Comparison of ENCODE assay signal across 8 cellular contexts in genomic region chr1:19209439-19209989, GRCh38. TPM values are rescaled to one million over a fixed set of nuclear protein-coding genes. Genes with fewer than 3 reads are reported as not detected.
A peak's percentile ranks its signal among the peaks of the same experiment; 100 is the strongest.
DNase-seq lines count a peak whose midpoint lies in the region; ATAC-seq and TF ChIP-seq lines count a peak whose summit lies in the region.

No MANE protein-coding gene starts in this region.

- in situ Hi-C loops in Caki2 (cut with HindIII; ENCODE audit: low pct_unique_long_range_greater_than_20kb, low sequenced_read_pairs) = no loop called here

- H3K36me3 Mint-ChIP-seq in endodermal cell (ENCODE audit: low read depth) = peaks cover 9% of the 10 kb centered on the region

- H3K27me3 Mint-ChIP-seq in endodermal cell (ENCODE audit: insufficient read depth) = no peaks in the 10 kb centered on the region

- H3K4me1 ChIP-seq in endodermal cell (ENCODE audit: control insufficient read depth, insufficient read depth, low read length) = peaks cover 5% of the 10 kb centered on the region

- peak overlapping the region; percentile 96 for H3K27ac Mint-ChIP-seq in endodermal cell

- ATAC-seq in GM19455 (IDR thresholded peaks at IDR 0.05; ENCODE audit: unreplicated experiment) (peak; percentile 34), HG03565 (IDR thresholded peaks at IDR 0.05; ENCODE audit: unreplicated experiment) (peak; percentile 27)

- TF ChIP-seq CTCF in WI38 (IDR thresholded peaks at IDR 0.05; ENCODE audit: low read depth, low read length) (no peak), endodermal cell (conservative IDR thresholded peaks at IDR 0.05) (no peak)

- peaks cover 36% of the 10 kb centered on the region for H3K36me3 ChIP-seq in endodermal cell (ENCODE audit: control insufficient read depth, insufficient read depth, low read length)

- H3K27me3 ChIP-seq in endodermal cell (ENCODE audit: control insufficient read depth, insufficient read depth, low read length, poor library complexity, severe bottlenecking) = no peaks in the 10 kb centered on the region

- no peaks in the 10 kb centered on the region for H3K9me3 Mint-ChIP-seq in endodermal cell

- H3K9ac ChIP-seq in endodermal cell (ENCODE audit: extremely low read depth, low read length, poor library complexity, severe bottlenecking) = peak overlapping the region; percentile 94

- H3K4me1 Mint-ChIP-seq in endodermal cell = peaks cover 24% of the 10 kb centered on the region

- DNase-seq in Caki2 (ENCODE audit: low read depth) (peak; percentile 61), endodermal cell (no peak), midbrain (lab: John Stamatoyannopoulos, UW) (peak; percentile 21), NCI-H2196 (lab: John Stamatoyannopoulos, UW; ENCODE audit: unreplicated experiment) (no peak)
- DNase-seq in stimulated activated CD8-positive, alpha-beta memory T cell treated with anti-CD3 and anti-CD28 coated beads, Interleukin-7, amount 100 ng/mL, for 48 hours (ENCODE audit: extremely low read depth in 1 of 2, low read depth in 1 of 2) = peak; percentile 38 to 65

- peak overlapping the region; percentile 90 for H3K27ac ChIP-seq in endodermal cell (ENCODE audit: low read depth, low read length)

- 0 to 2% methylated on average over 19 to 27 of the region's 28 CpGs for WGBS in endodermal cell (ENCODE audit: insufficient coverage in 1 of 2, insufficient read length in 1 of 2), 2 experiments

- peak overlapping the region; percentile 90 for H3K4me3 Mint-ChIP-seq in endodermal cell

- H3K9me3 ChIP-seq in endodermal cell (ENCODE audit: control insufficient read depth, low read length) = no peaks in the 10 kb centered on the region

- peak overlapping the region; percentile 94 for H3K4me3 ChIP-seq in WI38 (ENCODE audit: low read depth, low read length)
- peak overlapping the region; percentile 95 for H3K4me3 ChIP-seq in endodermal cell (ENCODE audit: low read length)

RNA-seq across cellular contexts. Expression of gene UBR4, which starts 0.6 kb away (rescaled TPM):
- total RNA-seq in Caki2 (2014; rRNA removed; shearing (Covaris generic); ENCODE audit: low replicate concordance) = 36.5 and 38.8 TPM in 2 replicates
- 100 to 1,000 TPM; 148 to 151 TPM for total RNA-seq in endodermal cell
- 97.7 TPM for polyA plus RNA-seq in endodermal cell (2013, experiment 1 of 2)
- polyA plus RNA-seq in endodermal cell (2013, experiment 2 of 2) = 88.6 TPM

RNA-seq across cellular contexts. Expression of gene EMC1, which starts 41.8 kb away (rescaled TPM):
- 34.8 and 36.4 TPM in 2 replicates for total RNA-seq in Caki2 (2014; rRNA removed; shearing (Covaris generic); ENCODE audit: low replicate concordance)
- 10 to 100 TPM; 59.0 to 67.5 TPM for total RNA-seq in endodermal cell
- 45.9 TPM for polyA plus RNA-seq in endodermal cell (2013, experiment 1 of 2)
- 38.7 TPM for polyA plus RNA-seq in endodermal cell (2013, experiment 2 of 2)

RNA-seq across cellular contexts. Expression of gene MRTO4, which starts 42.1 kb away (rescaled TPM):
- 50.5 and 66.0 TPM in 2 replicates for total RNA-seq in Caki2 (2014; rRNA removed; shearing (Covaris generic); ENCODE audit: low replicate concordance)
- total RNA-seq in endodermal cell = 10 to 100 TPM; 37.7 to 44.5 TPM
- polyA plus RNA-seq in endodermal cell (2013, experiment 1 of 2) = 29.7 TPM
- polyA plus RNA-seq in endodermal cell (2013, experiment 2 of 2) = 27.2 TPM

Comparison
In these comparisons a context has a peak if more than half of its experiments do, and no peak if none do; other contexts are left out.
1. DNase-seq: peak in Caki2 (single experiment), midbrain (single experiment) and stimulated activated CD8-positive, alpha-beta memory T cell treated with anti-CD3 and anti-CD28 coated beads, Interleukin-7, amount 100 ng/mL, for 48 hours (2 of 2); none in endodermal cell (single experiment) and NCI-H2196 (single experiment).